In the genomic region with DNA sequence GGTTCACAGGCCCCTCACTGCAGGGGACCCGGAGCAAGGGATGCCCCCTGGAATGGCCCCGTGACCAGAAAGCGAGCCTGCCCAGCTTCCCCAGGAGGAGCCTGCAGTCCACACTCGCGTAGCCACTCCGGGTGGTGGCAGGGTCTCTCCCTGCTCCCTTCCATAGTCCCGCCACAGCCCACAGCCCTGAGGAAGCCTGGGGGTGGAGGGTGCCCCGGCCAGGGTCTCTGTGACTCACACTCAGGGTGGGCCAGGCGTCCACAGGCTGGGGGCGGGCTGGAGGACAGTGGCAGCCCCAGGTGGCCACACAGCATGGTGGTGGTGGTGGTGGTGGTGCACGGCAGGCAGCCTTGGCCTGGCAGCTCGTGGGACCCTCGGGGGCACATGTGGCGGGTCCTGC, we compare ENCODE assay signal across 7 cellular contexts.
"Had no signal": no experiment of that assay in that cellular context is flagged by ENCODE, and none has a peak within 500 bp of the region (broad histone marks: within the 10 kb centered on the region; RNA-seq: fewer than 3 reads in every experiment).

No MANE protein-coding gene starts in this region.

- H3K27ac ChIP-seq: GM23248 had no signal

- FAIRE-seq: HepG2 had no signal

- H2AFZ ChIP-seq: GM23248 had no signal

- H3K4me3 ChIP-seq: GM23248 had no signal

- ATAC-seq: HepG2 had no signal

- H3K9ac ChIP-seq: GM23248 had no signal

- DNase-seq: GM23248, GOT3, H9, HCEC 1CT, HFFc6, KG1 had no signal
